In the genomic region with DNA sequence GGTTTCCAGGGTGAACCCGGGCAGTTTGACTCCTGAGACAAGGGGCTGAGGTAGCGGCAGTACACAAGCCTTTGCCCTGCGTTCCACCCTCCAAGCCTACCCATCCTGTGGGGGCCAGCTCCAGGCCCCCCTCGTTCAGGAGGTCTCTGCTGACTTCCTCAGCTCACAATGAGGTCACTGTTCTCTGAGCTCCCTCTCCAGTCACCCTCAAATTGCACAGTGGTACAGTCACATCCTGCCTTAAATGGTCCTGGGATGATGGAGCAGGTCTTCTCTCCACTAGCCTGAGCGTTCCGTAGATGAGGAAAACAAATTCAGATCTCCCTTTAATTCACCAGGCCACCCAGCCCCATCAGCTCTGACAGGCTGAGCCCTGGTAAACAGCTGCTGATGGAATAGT, we compare ENCODE assay signal across 14 cellular contexts.
DNase-seq lines count a peak whose midpoint lies in the region; ATAC-seq and TF ChIP-seq lines count a peak whose summit lies in the region.
"Had no signal": no experiment of that assay in that cellular context is flagged by ENCODE, and none has a peak within 500 bp of the region (broad histone marks: within the 10 kb centered on the region; RNA-seq: fewer than 3 reads in every experiment).

No MANE protein-coding gene starts in this region.

- peak overlapping the region; percentile 81 to 87 for H3K27ac Mint-ChIP-seq in T-cell
- no peak overlapping the region for H3K27ac Mint-ChIP-seq in natural killer cell

- intact Hi-C loops in left ventricle myocardium inferior (cut with micrococcal nuclease) (no loop called here), cardiac septum (cut with DNase I) (no loop called here), natural killer cell (cut with micrococcal nuclease) (no loop called here)

- POLR2A ChIA-PET in T-cell (lab: Charles Lee): no interaction called here

- H3K27me3 ChIP-seq in left ventricle myocardium inferior (ENCODE audit: low read depth): no peaks in the 10 kb centered on the region
- H3K27me3 ChIP-seq: body of pancreas had no signal

- ATAC-seq in T-cell (replicated peaks in 1 of 4): peak; percentile 20 to 53 (median 30)
- ATAC-seq in HG02852 (IDR thresholded peaks at IDR 0.05; ENCODE audit: unreplicated experiment): no peak
- ATAC-seq in natural killer cell: no peak
- ATAC-seq: body of pancreas had no signal

- peak overlapping the region; percentile 34 for H3K27ac ChIP-seq in left ventricle myocardium inferior (replicated peaks)
- H3K27ac ChIP-seq: body of pancreas, SK-N-MC had no signal

- DNase-seq in left ventricle myocardium inferior (no peak), cardiac septum (ENCODE audit: low spot score) (no peak), T-cell (peak in 2 of 34 experiments; percentile 10 to 12), foreskin fibroblast (peak; percentile 78 to 81), SHP77 treated with DMSO at 0.1 percent for 48 hours (lab: John Stamatoyannopoulos, UW) (no peak), DMS 273 treated with DMSO at 0.1 percent for 48 hours (lab: John Stamatoyannopoulos, UW) (no peak), natural killer cell (no peak)
- DNase-seq: activated CD4-positive, alpha-beta T cell treated with anti-CD3 and anti-CD28 coated beads, Interleukin-2, amount 50 U/mL, for 48 hours; body of pancreas; C1 segment of cervical spinal cord; MM.1S; trophoblast cell had no signal

- CTCF ChIA-PET in T-cell (lab: Charles Lee): interaction anchor here (0.6 to 2.2 kb wide), 6 partner anchors 12 to 568 kb away, joined by 3 to 8 read pairs (median 4); no protein-coding TSS in a partner anchor

- H3K36me3 ChIP-seq in left ventricle myocardium inferior: no peaks in the 10 kb centered on the region

- peaks cover 84% of the 10 kb centered on the region for H3K4me1 ChIP-seq in left ventricle myocardium inferior

- H3K9me3 ChIP-seq in left ventricle myocardium inferior (replicated peaks): no peaks in the 10 kb centered on the region
- H3K9me3 ChIP-seq: body of pancreas had no signal

- no peak overlapping the region for H3K4me3 ChIP-seq in left ventricle myocardium inferior
- H3K4me3 ChIP-seq in foreskin fibroblast (ENCODE audit: low read depth in 1 of 2, low read length in 2 of 2): no peak overlapping the region
- H3K4me3 ChIP-seq: body of pancreas, SK-N-MC had no signal

- TF ChIP-seq CTCF in left ventricle myocardium inferior (IDR thresholded peaks at IDR 0.05; ENCODE audit: borderline replicate concordance): no peak
- no peak for TF ChIP-seq CTCF in foreskin fibroblast (IDR thresholded peaks at IDR 0.05; ENCODE audit: low read depth, low read length)
- no peak for TF ChIP-seq CTCF in natural killer cell (IDR thresholded peaks at IDR 0.05)

- no peaks in the 10 kb centered on the region for H3K9me3 Mint-ChIP-seq in T-cell
- no peaks in the 10 kb centered on the region for H3K9me3 Mint-ChIP-seq in natural killer cell

- H3K4me3 Mint-ChIP-seq in T-cell (peak overlapping the region in 2 of 3 donors; percentile 41 to 71), natural killer cell (no peak overlapping the region)

- no peaks in the 10 kb centered on the region for H3K27me3 Mint-ChIP-seq in T-cell
- peaks cover 0 to 3% of the 10 kb centered on the region in 2 donors for H3K27me3 Mint-ChIP-seq in natural killer cell (ENCODE audit: low read depth in 2 of 2)

- no peaks in the 10 kb centered on the region for H3K36me3 Mint-ChIP-seq in T-cell
- H3K36me3 Mint-ChIP-seq in natural killer cell: no peaks in the 10 kb centered on the region

- H3K4me1 Mint-ChIP-seq in T-cell (peaks cover 64 to 77% (median 77%) of the 10 kb centered on the region in 3 donors), natural killer cell (peaks cover 29% of the 10 kb centered on the region in 2 donors)

Comparison
In these comparisons a context has a peak if more than half of its experiments do, and no peak if none do; other contexts are left out.
1. DNase-seq: peak in foreskin fibroblast (2 of 2); none in left ventricle myocardium inferior (single experiment), cardiac septum (single experiment), SHP77 treated with DMSO at 0.1 percent for 48 hours (single experiment), DMS 273 treated with DMSO at 0.1 percent for 48 hours (single experiment) and natural killer cell (single experiment).
2. ATAC-seq: peak in T-cell (4 of 4); none in HG02852 (single experiment) and natural killer cell (0 of 3).
3. H3K27ac Mint-ChIP-seq: peak in T-cell (2 of 2); none in natural killer cell (0 of 2).